Comparison of ENCODE assay signal across 9 cellular contexts in the genomic region with DNA sequence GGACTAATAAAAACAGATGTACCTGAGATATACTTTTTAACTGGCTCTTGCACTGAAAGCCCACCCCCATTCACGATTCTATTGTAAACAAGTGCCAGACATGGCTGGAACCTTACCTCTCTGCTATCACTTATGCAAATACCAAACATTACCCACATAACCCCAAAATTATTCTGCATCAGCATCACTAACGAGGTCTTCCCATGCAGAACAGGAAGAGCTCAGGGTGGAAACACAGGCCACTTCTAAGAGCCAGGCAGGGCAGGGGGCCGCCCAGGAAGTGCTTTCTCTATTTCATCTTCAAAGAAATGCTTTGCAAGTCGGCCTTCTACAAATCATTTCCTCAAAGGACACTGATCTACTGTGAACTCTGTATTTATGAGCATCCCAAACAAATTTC. TPM values are rescaled to one million over a fixed set of nuclear protein-coding genes. Genes with fewer than 3 reads are reported as not detected.
DNase-seq lines count a peak whose midpoint lies in the region; ATAC-seq, FAIRE-seq and TF ChIP-seq lines count a peak whose summit lies in the region.
"Had no signal": no experiment of that assay in that cellular context is flagged by ENCODE, and none has a peak within 500 bp of the region (broad histone marks: within the 10 kb centered on the region; RNA-seq: fewer than 3 reads in every experiment).

No MANE protein-coding gene starts in this region.

- H3K4me2 ChIP-seq in mesendoderm (ENCODE audit: low read length): no peak overlapping the region

- DNase-seq in HT-29 (ENCODE audit: low spot score) (peak; percentile 19), T-helper 9 cell (peak; percentile 44), mesendoderm (no peak), GM12891 (ENCODE audit: insufficient read length, low spot score) (no peak)
- DNase-seq in effector CD8-positive, alpha-beta T cell (lab: John Stamatoyannopoulos, UW): peak; percentile 24
- DNase-seq: H9 had no signal

- H3K4me3 ChIP-seq in skeletal muscle tissue (ENCODE audit: low read length in 3 of 3) (peak overlapping the region in 2 of 3 donors; percentile 27 to 30), mesendoderm (ENCODE audit: low read length) (no peak overlapping the region)
- H3K4me3 ChIP-seq: SJSA1 had no signal

- H2BK120ac ChIP-seq in mesendoderm (ENCODE audit: low read depth, low read length): no peak overlapping the region

- H4K5ac ChIP-seq in mesendoderm (ENCODE audit: low read length): no peak overlapping the region

- no peak for TF ChIP-seq POLR2A in GM12891 (IDR thresholded peaks at IDR 0.05; ENCODE audit: low read depth, low read length)

- peaks cover 28% of the 10 kb centered on the region for H3K79me2 ChIP-seq in mesendoderm (ENCODE audit: control insufficient read depth, insufficient read depth, low read length)

- no peak overlapping the region for H2BK15ac ChIP-seq in mesendoderm (replicated peaks; ENCODE audit: low read depth)

- H3K36me3 ChIP-seq in skeletal muscle tissue (ENCODE audit: control insufficient read depth in 3 of 3, insufficient read depth in 3 of 3, low read length in 3 of 3) (peaks cover 3 to 26% (median 9%) of the 10 kb centered on the region in 3 donors), mesendoderm (ENCODE audit: control insufficient read depth, insufficient read depth, low read length) (peaks cover 1% of the 10 kb centered on the region)

- H3K27me3 ChIP-seq in skeletal muscle tissue (ENCODE audit: control insufficient read depth in 3 of 3, insufficient read depth in 3 of 3, low read length in 3 of 3) (no peaks in the 10 kb centered on the region), mesendoderm (ENCODE audit: insufficient read depth, low read length, poor library complexity) (no peaks in the 10 kb centered on the region)
- H3K27me3 ChIP-seq: SJSA1 had no signal

- H2BK5ac ChIP-seq in mesendoderm (ENCODE audit: low read length): no peak overlapping the region

- no peak overlapping the region for H4K8ac ChIP-seq in mesendoderm (ENCODE audit: low read depth, low read length)

- no peak overlapping the region for H3K4ac ChIP-seq in mesendoderm (ENCODE audit: low read depth, low read length)

- peak overlapping the region in 1 of 3 donors; percentile 18 for H3K9ac ChIP-seq in skeletal muscle tissue (ENCODE audit: low read depth in 1 of 3, low read length in 3 of 3)
- H3K9ac ChIP-seq in mesendoderm (ENCODE audit: low read length): no peak overlapping the region

- no peak overlapping the region for H3K27ac ChIP-seq in skeletal muscle tissue (ENCODE audit: low read depth, low read length)
- H3K27ac ChIP-seq in mesendoderm (ENCODE audit: low read depth, low read length): no peak overlapping the region

- no peak overlapping the region for H3K18ac ChIP-seq in mesendoderm (ENCODE audit: low read length)

- H3K79me1 ChIP-seq in mesendoderm (ENCODE audit: low read length): peaks cover 6% of the 10 kb centered on the region

- H2AK5ac ChIP-seq in mesendoderm (ENCODE audit: low read length): no peak overlapping the region

- no peak for FAIRE-seq in GM12891 (lab: Jason Lieb, UNC)

- WGBS in mesendoderm (ENCODE audit: extremely low coverage, insufficient coverage, low lambda C conversion rate): no CpG with 5 or more reads among the region's 4 CpGs

- H3K9me3 ChIP-seq in skeletal muscle tissue (ENCODE audit: control insufficient read depth in 3 of 3, low read length in 3 of 3): no peaks in the 10 kb centered on the region

- ATAC-seq in GM18511 (IDR thresholded peaks at IDR 0.05; ENCODE audit: unreplicated experiment): no peak

- H3K4me1 ChIP-seq in skeletal muscle tissue (ENCODE audit: control insufficient read depth in 3 of 3, insufficient read depth in 3 of 3, low read length in 3 of 3) (peaks cover 33 to 51% (median 38%) of the 10 kb centered on the region in 3 donors), mesendoderm (ENCODE audit: control insufficient read depth, low read depth, low read length) (peaks cover 5% of the 10 kb centered on the region)

- H3K23ac ChIP-seq in mesendoderm (ENCODE audit: low read length): no peak overlapping the region

- H3K56ac ChIP-seq in mesendoderm (ENCODE audit: low read length): no peak overlapping the region

TF ChIP-seq in GM12891, 5 proteins besides CTCF, POLR2A, EP300 and RAD21:
- no peak for TF ChIP-seq PAX5 (IDR thresholded peaks at IDR 0.05; ENCODE audit: insufficient read depth, low read length, severe bottlenecking)
- no peak for TF ChIP-seq POLR2AphosphoS5 (IDR thresholded peaks at IDR 0.05; ENCODE audit: low read depth, low read length)
- no peak for TF ChIP-seq POU2F2 (IDR thresholded peaks at IDR 0.05; ENCODE audit: low read depth, low read length)
- TF ChIP-seq TAF1 (IDR thresholded peaks at IDR 0.05; ENCODE audit: low read depth, low read length): no peak
- TF ChIP-seq SPI1 (IDR thresholded peaks at IDR 0.05; ENCODE audit: low read depth, low read length): no peak

RNA-seq across cellular contexts. Expression of gene IRS2, which starts 7.3 kb away (rescaled TPM):
- total RNA-seq in HT-29 (2014; rRNA removed; shearing (Covaris generic)): 8.2 and 9.1 TPM in 2 replicates
- total RNA-seq in skeletal muscle tissue: 2.6 TPM
- polyA plus RNA-seq in mesendoderm (2013, experiment 1 of 2): 6.1 TPM
- polyA plus RNA-seq in mesendoderm (2013, experiment 2 of 2): 6.2 TPM
- polyA plus RNA-seq in GM12891 (2012; ENCODE audit: low read depth, missing spikeins): 0.01 TPM

Comparison
In these comparisons a context has a peak if more than half of its experiments do, and no peak if none do; other contexts are left out.
1. DNase-seq: peak in HT-29 (single experiment), T-helper 9 cell (single experiment) and effector CD8-positive, alpha-beta T cell (single experiment); none in mesendoderm (single experiment) and GM12891 (single experiment).